ENCODE assay signal across 1 cellular context in genomic region chr10:1048732-1049424, GRCh38.
TF ChIP-seq lines count a peak whose summit lies in the region.

Gene IDI1, minus strand, starts transcription at chr10:1049119. Its CDS starts 116 bp downstream, at chr10:1049003.

TF ChIP-seq in K562, 482 proteins besides CTCF, POLR2A, EP300 and RAD21 (continued from another document and continues in another):
- no peak for TF ChIP-seq ARID3A (IDR thresholded peaks at IDR 0.05; ENCODE audit: borderline replicate concordance, low read depth, low read length)
- TF ChIP-seq MGA (IDR thresholded peaks at IDR 0.05): peak; percentile 84
- TF ChIP-seq NEUROD1 (IDR thresholded peaks at IDR 0.05; ENCODE audit: borderline replicate concordance, low read depth, low read length, partially characterized antibody): peak; percentile 74
- no peak for TF ChIP-seq NUFIP1 (IDR thresholded peaks at IDR 0.05; ENCODE audit: partially characterized antibody)
- TF ChIP-seq SRF (CRISPR knock-in tag; IDR thresholded peaks at IDR 0.05): peak; percentile 54 to 73; a peak in 1 of 4 replicates
- no peak for TF ChIP-seq ARID1B (IDR thresholded peaks at IDR 0.05)
- TF ChIP-seq ZNF174 (CRISPR knock-in tag; IDR thresholded peaks at IDR 0.05): no peak
- TF ChIP-seq FOXJ2 (tag; IDR thresholded peaks at IDR 0.05): 0 out of 2 replicates have a peak, but pooled peaks have one; percentile 28
- no peak for TF ChIP-seq ZNF124 (CRISPR knock-in tag; IDR thresholded peaks at IDR 0.05)
- no peak for TF ChIP-seq CBFA2T3 (IDR thresholded peaks at IDR 0.05)
- peak; percentile 94 for TF ChIP-seq CXXC5 (CRISPR knock-in tag; IDR thresholded peaks at IDR 0.05)
- TF ChIP-seq BRF1 (IDR thresholded peaks at IDR 0.05; ENCODE audit: borderline replicate concordance, extremely low read depth, insufficient read length): no peak
- no peak for TF ChIP-seq ZNF212 (CRISPR knock-in tag; IDR thresholded peaks at IDR 0.05)
- no peak for TF ChIP-seq ESRRB (CRISPR knock-in tag; IDR thresholded peaks at IDR 0.05; ENCODE audit: borderline replicate concordance)
- TF ChIP-seq ZNF740 (CRISPR knock-in tag; IDR thresholded peaks at IDR 0.05): 0 out of 2 replicates have a peak, but pooled peaks have one; percentile 84
- TF ChIP-seq ZNF740 (tag; IDR thresholded peaks at IDR 0.05): no peak
- 0 out of 2 replicates have a peak, but pooled peaks have one; percentile 62 for TF ChIP-seq NBN (IDR thresholded peaks at IDR 0.05; ENCODE audit: low read depth)
- peak; percentile 34; the same call in 1 of the 2 replicates for TF ChIP-seq SOX6 (IDR thresholded peaks at IDR 0.05)
- TF ChIP-seq NKRF (IDR thresholded peaks at IDR 0.05; ENCODE audit: borderline replicate concordance): peak; percentile 79; the same call in 1 of the 2 replicates
- TF ChIP-seq CHD2 (IDR thresholded peaks at IDR 0.05; ENCODE audit: low read depth, low read length): peak; percentile 42
- no peak for TF ChIP-seq ZNF717 (CRISPR knock-in tag; IDR thresholded peaks at IDR 0.05)
- no peak for TF ChIP-seq JUN (IDR thresholded peaks at IDR 0.05; ENCODE audit: borderline replicate concordance, low read depth, low read length)
- TF ChIP-seq JUN (CRISPR knock-in tag; IDR thresholded peaks at IDR 0.05; ENCODE audit: borderline replicate concordance): no peak
- TF ChIP-seq ZBTB34 (CRISPR knock-in tag; IDR thresholded peaks at IDR 0.05): no peak
- no peak for TF ChIP-seq TCFL5 (CRISPR knock-in tag; conservative IDR thresholded peaks at IDR 0.05)
- TF ChIP-seq ZNF398 (CRISPR knock-in tag; IDR thresholded peaks at IDR 0.05): no peak
- no peak for TF ChIP-seq SRSF1 (IDR thresholded peaks at IDR 0.05; ENCODE audit: low read depth, low read length)
- no peak for TF ChIP-seq STAG1 (CRISPR knock-in tag; IDR thresholded peaks at IDR 0.05; ENCODE audit: borderline replicate concordance)
- TF ChIP-seq FOXP4 (CRISPR knock-in tag; IDR thresholded peaks at IDR 0.05; ENCODE audit: borderline replicate concordance): no peak
- no peak for TF ChIP-seq GATA2 (CRISPR knock-in tag; IDR thresholded peaks at IDR 0.05)
- TF ChIP-seq ELK3 (CRISPR knock-in tag; IDR thresholded peaks at IDR 0.05): no peak
- TF ChIP-seq ELF4 (CRISPR knock-in tag; IDR thresholded peaks at IDR 0.05): no peak; the same call in 1 of the 2 replicates
